ENCODE assay signal across 8 cellular contexts in the genomic region with DNA sequence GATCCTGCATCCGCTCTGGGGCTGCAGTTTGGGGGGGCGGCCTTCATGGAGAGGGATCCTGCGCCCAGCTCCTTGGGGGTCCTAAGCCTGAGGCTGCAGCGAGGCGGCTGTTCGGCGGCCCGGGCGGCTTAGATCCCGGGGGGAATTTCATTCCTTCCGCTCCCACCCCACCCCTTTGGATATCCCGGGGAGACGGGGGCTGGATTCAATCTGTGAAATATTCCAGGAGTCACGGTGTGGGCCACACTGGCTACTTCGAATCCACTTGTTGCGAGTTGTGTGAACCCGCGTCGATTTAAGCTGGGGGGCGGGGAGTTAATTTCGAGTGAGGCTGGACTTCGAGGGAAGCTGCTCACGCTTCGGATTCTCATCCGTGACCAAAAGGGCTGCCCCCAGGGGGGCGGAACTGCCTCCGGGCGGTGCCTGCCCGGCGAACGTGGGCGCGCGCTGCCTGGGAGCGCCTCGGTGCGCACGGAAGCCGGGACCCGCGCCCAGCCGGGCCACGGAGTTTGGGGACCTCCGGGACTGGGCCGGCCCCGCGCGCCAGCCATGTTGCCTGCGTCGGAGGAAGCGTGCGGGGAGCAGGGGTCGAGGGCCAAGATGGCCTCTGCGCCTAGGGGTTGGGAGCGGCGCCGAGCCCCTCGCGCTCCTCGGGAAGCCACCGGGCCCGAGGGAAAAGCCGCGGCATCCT. TPM values are rescaled to one million over a fixed set of nuclear protein-coding genes. Genes with fewer than 3 reads are reported as not detected.
A peak's percentile ranks its signal among the peaks of the same experiment; 100 is the strongest.
DNase-seq lines count a peak whose midpoint lies in the region; ATAC-seq, FAIRE-seq and TF ChIP-seq lines count a peak whose summit lies in the region.

No MANE protein-coding gene starts in this region.

- TF ChIP-seq CTCF in HL-60 (IDR thresholded peaks at IDR 0.05; ENCODE audit: insufficient read depth, low read length) (no peak), osteoblast (IDR thresholded peaks at IDR 0.05; ENCODE audit: extremely low read depth, low read depth, low read length) (no peak)
- no peak for TF ChIP-seq CTCF in activated CD8-positive, alpha-beta T cell treated with anti-CD3 and anti-CD28 coated beads for 36 hours (IDR thresholded peaks at IDR 0.05)

- POLR2A ChIA-PET in activated CD8-positive, alpha-beta T cell treated with anti-CD3 and anti-CD28 coated beads for 36 hours (lab: Charles Lee) = no interaction called here

- H3K27ac ChIP-seq in HL-60 (replicated peaks) = no peak overlapping the region
- H3K27ac ChIP-seq in osteoblast (ENCODE audit: low read depth, low read length) = no peak overlapping the region

- H4K20me1 ChIP-seq in osteoblast (ENCODE audit: insufficient read depth, low read length) = no peaks in the 10 kb centered on the region

- H3K27me3 Mint-ChIP-seq in activated CD8-positive, alpha-beta T cell treated with anti-CD3 and anti-CD28 coated beads for 36 hours = peaks cover 54% of the 10 kb centered on the region

- H3K27me3 ChIP-seq in HL-60 (ENCODE audit: insufficient read depth, poor library complexity, severe bottlenecking) (peaks cover 2% of the 10 kb centered on the region), osteoblast (ENCODE audit: insufficient read depth, low read length) (peaks cover 74% of the 10 kb centered on the region)

- H3K4me1 ChIP-seq in osteoblast (ENCODE audit: insufficient read depth, low read length) = peaks cover 14% of the 10 kb centered on the region

- DNase-seq in NCI-H1417 (lab: John Stamatoyannopoulos, UW) (peak; percentile 35 to 72 (median 59)), NCI-H1417 treated with DMSO at 0.1 percent for 48 hours (lab: John Stamatoyannopoulos, UW) (no peak), HL-60 (ENCODE audit: low read depth in 1 of 2, low spot score in 1 of 2) (peak in 1 of 2 experiments; percentile 3), frontal cortex (ENCODE audit: low spot score in 2 of 2) (peak; percentile 31 to 32), osteoblast (ENCODE audit: insufficient read length, low spot score, missing footprints) (peak; percentile 91), H4 (ENCODE audit: low spot score) (no peak), AML-193 (lab: John Stamatoyannopoulos, UW) (no peak)
- peak; percentile 27 for DNase-seq in activated CD8-positive, alpha-beta T cell treated with anti-CD3 and anti-CD28 coated beads for 36 hours

- H3K9me3 ChIP-seq in osteoblast (ENCODE audit: low read depth, low read length) = no peaks in the 10 kb centered on the region

- H3K4me3 ChIP-seq in HL-60 (replicated peaks; ENCODE audit: insufficient read depth, low read length) (peak overlapping the region; percentile 46), osteoblast (ENCODE audit: insufficient read depth, low read length) (peak overlapping the region; percentile 71)

- H3K4me2 ChIP-seq in osteoblast (ENCODE audit: insufficient read depth, low read length) = peak overlapping the region; percentile 91

- intact Hi-C loops in activated CD8-positive, alpha-beta T cell treated with anti-CD3 and anti-CD28 coated beads for 36 hours (cut with micrococcal nuclease) = no loop called here

- peak overlapping the region; percentile 66 for H3K4me3 Mint-ChIP-seq in activated CD8-positive, alpha-beta T cell treated with anti-CD3 and anti-CD28 coated beads for 36 hours

- H3K9me3 Mint-ChIP-seq in activated CD8-positive, alpha-beta T cell treated with anti-CD3 and anti-CD28 coated beads for 36 hours = no peaks in the 10 kb centered on the region

- peaks cover 2% of the 10 kb centered on the region for H3K4me1 Mint-ChIP-seq in activated CD8-positive, alpha-beta T cell treated with anti-CD3 and anti-CD28 coated beads for 36 hours (ENCODE audit: low read depth)

- CTCF ChIA-PET in activated CD8-positive, alpha-beta T cell treated with anti-CD3 and anti-CD28 coated beads for 36 hours (lab: Charles Lee) = no interaction called here

- H3K27ac Mint-ChIP-seq in activated CD8-positive, alpha-beta T cell treated with anti-CD3 and anti-CD28 coated beads for 36 hours = no peak overlapping the region

- H3K36me3 Mint-ChIP-seq in activated CD8-positive, alpha-beta T cell treated with anti-CD3 and anti-CD28 coated beads for 36 hours (ENCODE audit: low read depth) = no peaks in the 10 kb centered on the region

- no peaks in the 10 kb centered on the region for H3K36me3 ChIP-seq in osteoblast (ENCODE audit: insufficient read depth, low read length)

- ATAC-seq in activated CD8-positive, alpha-beta T cell treated with anti-CD3 and anti-CD28 coated beads for 36 hours = peak; percentile 64

- H2AFZ ChIP-seq in osteoblast (ENCODE audit: low read length) = peak overlapping the region; percentile 86

- no peaks in the 10 kb centered on the region for H3K79me2 ChIP-seq in osteoblast (ENCODE audit: insufficient read depth, low read length)

- FAIRE-seq in frontal cortex (lab: Jason Lieb, UNC) = no peak

RNA-seq across cellular contexts. Expression of a gene that starts 0.8 kb away (rescaled TPM):
- total RNA-seq in activated CD8-positive, alpha-beta T cell treated with anti-CD3 and anti-CD28 coated beads for 36 hours = 1 to 10 TPM in 1 of 2 experiments, under 1 TPM in 1; 0.56 to 1.0 TPM
- total RNA-seq in frontal cortex = 3.7 TPM
- 4.0 and 6.2 TPM in 2 replicates for total RNA-seq in osteoblast
- 2.9 and 5.2 TPM in 2 replicates for total RNA-seq in H4 (2014; rRNA removed; shearing (Covaris generic))

Comparison
In these comparisons a context has a peak if more than half of its experiments do, and no peak if none do; other contexts are left out.
1. DNase-seq: peak in NCI-H1417 (3 of 3), activated CD8-positive, alpha-beta T cell treated with anti-CD3 and anti-CD28 coated beads for 36 hours (single experiment), frontal cortex (2 of 2) and osteoblast (single experiment); none in NCI-H1417 treated with DMSO at 0.1 percent for 48 hours (single experiment), H4 (single experiment) and AML-193 (0 of 2).